ENCODE assay signal across 8 cellular contexts in genomic region chr5:132260714-132261615, GRCh38. TPM values are rescaled to one million over a fixed set of nuclear protein-coding genes. Genes with fewer than 3 reads are reported as not detected.
DNase-seq lines count a peak whose midpoint lies in the region; ATAC-seq and TF ChIP-seq lines count a peak whose summit lies in the region.

No MANE protein-coding gene starts in this region.

- peak overlapping the region; percentile 82; the same call in 1 of the 2 replicates for H3K4me3 ChIP-seq in WI38 (ENCODE audit: low read depth, low read length)
- no peak overlapping the region for H3K4me3 ChIP-seq in esophagus (ENCODE audit: low read depth in 1 of 2, low read length in 2 of 2)
- H3K4me3 ChIP-seq in psoas muscle: no peak overlapping the region

- H3K9me3 ChIP-seq in esophagus (ENCODE audit: control insufficient read depth in 2 of 2, insufficient read depth in 1 of 2, low read depth in 1 of 2, low read length in 1 of 2) (no peaks in the 10 kb centered on the region), psoas muscle (no peaks in the 10 kb centered on the region)

- in situ Hi-C loops in Caki2 (cut with HindIII; ENCODE audit: low pct_unique_long_range_greater_than_20kb, low sequenced_read_pairs): no loop called here

- H3K27me3 Mint-ChIP-seq in progenitor cell of endocrine pancreas: no peaks in the 10 kb centered on the region

- intact Hi-C loops in psoas muscle (cut with DNase I): no loop called here

- H3K27ac ChIP-seq in esophagus (ENCODE audit: low read depth in 2 of 2, low read length in 1 of 2) (peak overlapping the region; percentile 37 to 62), psoas muscle (peak overlapping the region; percentile 42)

- peaks cover 3% of the 10 kb centered on the region for H3K36me3 Mint-ChIP-seq in progenitor cell of endocrine pancreas (ENCODE audit: insufficient read depth)

- H3K4me1 ChIP-seq in esophagus (ENCODE audit: control insufficient read depth in 2 of 2, insufficient read depth in 2 of 2, low read length in 1 of 2) (peaks cover 2 to 32% of the 10 kb centered on the region in 2 donors), psoas muscle (peaks cover 9% of the 10 kb centered on the region)

- WGBS in esophagus, 2 donors: 18 to 21% methylated on average over 6 of the region's 6 CpGs
- 49 to 58% (median 53%) methylated on average over 6 of the region's 6 CpGs for WGBS in psoas muscle, 3 donors

- H3K27ac Mint-ChIP-seq in progenitor cell of endocrine pancreas: no peak overlapping the region

- TF ChIP-seq CTCF in WI38 (IDR thresholded peaks at IDR 0.05; ENCODE audit: low read depth, low read length): no peak
- no peak for TF ChIP-seq CTCF in psoas muscle (IDR thresholded peaks at IDR 0.05)
- no peak for TF ChIP-seq CTCF in progenitor cell of endocrine pancreas (IDR thresholded peaks at IDR 0.05; ENCODE audit: unreplicated experiment)

- DNase-seq in Caki2 (ENCODE audit: low read depth) (peak; percentile 40), psoas muscle (peak in 1 of 2 donors; percentile 59), amniotic stem cell (lab: John Stamatoyannopoulos, UW) (no peak), progenitor cell of endocrine pancreas (ENCODE audit: low spot score, unreplicated experiment) (no peak), NCI-H1694 treated with DMSO at 0.1 percent for 48 hours (lab: John Stamatoyannopoulos, UW) (no peak)

- H3K4me3 Mint-ChIP-seq in progenitor cell of endocrine pancreas (ENCODE audit: low read depth): no peak overlapping the region

- ATAC-seq in HG02678 (IDR thresholded peaks at IDR 0.05; ENCODE audit: unreplicated experiment) (peak; percentile 54), psoas muscle (peak in 1 of 4 donors; percentile 29)

- H3K36me3 ChIP-seq in esophagus (ENCODE audit: control insufficient read depth in 2 of 2, insufficient read depth in 2 of 2, low read length in 1 of 2) (peaks cover 0 to 12% of the 10 kb centered on the region in 2 donors), psoas muscle (ENCODE audit: insufficient read depth in 1 of 2, low read depth in 1 of 2) (no peaks in the 10 kb centered on the region)

- H3K27me3 ChIP-seq in esophagus (ENCODE audit: control insufficient read depth in 1 of 2, insufficient read depth in 2 of 2, low read length in 2 of 2) (no peaks in the 10 kb centered on the region), psoas muscle (ENCODE audit: insufficient read depth in 3 of 3, low read length in 2 of 3) (peaks cover 0 to 15% (median 0%) of the 10 kb centered on the region in 3 donors)

- H3K9me3 Mint-ChIP-seq in progenitor cell of endocrine pancreas (ENCODE audit: low read depth): no peaks in the 10 kb centered on the region

- peaks cover 17% of the 10 kb centered on the region for H3K4me1 Mint-ChIP-seq in progenitor cell of endocrine pancreas (ENCODE audit: low read depth)

RNA-seq across cellular contexts. Expression of gene PDLIM4, which starts 3.5 kb away (rescaled TPM):
- 1.4 TPM in 1 of 2 replicates, not detected in the other for total RNA-seq in Caki2 (2014; rRNA removed; shearing (Covaris generic); ENCODE audit: low replicate concordance)
- polyA plus RNA-seq in esophagus (10 to 100 TPM; 33.3 to 58.9 TPM), psoas muscle (1 to 10 TPM; 1.8 to 6.4 (median 3.0) TPM)
- total RNA-seq in psoas muscle (1 to 10 TPM; 3.2 to 6.6 (median 5.6) TPM), progenitor cell of endocrine pancreas (14.3 and 14.7 TPM in 2 replicates)

RNA-seq across cellular contexts. Expression of gene SLC22A4, which starts 33.2 kb away (rescaled TPM):
- 5.2 TPM in 1 of 2 replicates, not detected in the other for total RNA-seq in Caki2 (2014; rRNA removed; shearing (Covaris generic); ENCODE audit: low replicate concordance)
- polyA plus RNA-seq in esophagus (under 1 TPM; 0.14 to 0.16 TPM), psoas muscle (10 to 100 TPM in 1 of 3 donors, 1 to 10 TPM in 2; 1.1 to 17.5 (median 5.6) TPM)
- total RNA-seq in psoas muscle (10 to 100 TPM in 1 of 4 donors, 1 to 10 TPM in 3; 1.9 to 14.0 (median 2.7) TPM), progenitor cell of endocrine pancreas (0.48 TPM in 1 of 2 replicates, not detected in the other)

RNA-seq across cellular contexts. Expression of gene P4HA2, which starts 33.3 kb away (rescaled TPM):
- 64.2 and 71.1 TPM in 2 replicates for total RNA-seq in Caki2 (2014; rRNA removed; shearing (Covaris generic); ENCODE audit: low replicate concordance)
- polyA plus RNA-seq in esophagus (10 to 100 TPM; 11.5 to 11.9 TPM), psoas muscle (10 to 100 TPM; 10.2 to 13.7 (median 13.0) TPM)
- total RNA-seq in psoas muscle (10 to 100 TPM; 12.5 to 21.6 (median 16.6) TPM), progenitor cell of endocrine pancreas (18.5 and 23.8 TPM in 2 replicates)
